ENCODE assay signal across 18 cellular contexts in the genomic region with DNA sequence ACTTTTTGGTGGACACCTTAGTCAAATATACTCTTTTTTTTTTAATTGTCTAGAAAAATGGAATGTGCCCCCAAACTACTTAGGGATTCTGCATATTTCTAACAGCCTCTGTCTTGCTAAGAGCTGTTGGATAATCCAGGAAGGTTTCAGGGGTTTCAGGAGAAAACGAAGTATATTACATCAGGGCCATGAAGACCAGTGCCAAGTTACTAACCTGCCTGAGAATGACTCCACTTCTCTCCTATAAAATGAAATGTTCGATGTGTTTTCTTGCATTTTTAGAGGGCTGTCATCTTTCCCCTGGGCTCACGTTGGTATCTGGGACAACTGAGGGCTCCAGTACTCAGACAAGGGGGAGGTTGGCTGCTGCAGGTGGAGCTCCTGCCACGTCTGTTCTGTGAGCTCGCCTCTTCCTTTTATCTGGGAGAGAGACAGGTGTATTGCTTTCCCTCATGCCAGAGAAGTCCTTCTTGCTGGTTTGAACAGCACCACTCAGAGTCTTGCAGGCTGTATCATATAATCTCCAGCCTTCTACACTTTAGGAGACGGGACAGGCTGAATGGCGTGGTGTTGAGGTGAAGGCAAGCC.
"Had no signal": no experiment of that assay in that cellular context is flagged by ENCODE, and none has a peak within 500 bp of the region (broad histone marks: within the 10 kb centered on the region; RNA-seq: fewer than 3 reads in every experiment).

No MANE protein-coding gene starts in this region.

- H3K27ac ChIP-seq: cardiac muscle cell, neutrophil, parathyroid adenoma, upper lobe of right lung, WERI-Rb-1 had no signal

- H3K36me3 ChIP-seq: cardiac muscle cell, esophagus muscularis mucosa, heart right ventricle, neutrophil, upper lobe of right lung, WERI-Rb-1 had no signal

- H3K4me1 ChIP-seq: parathyroid adenoma had no signal

- DNase-seq: activated CD4-positive, alpha-beta T cell treated with anti-CD3 and anti-CD28 coated beads, Interleukin-2, amount 50 U/mL, for 4 hours; activated gamma-delta T cell; activated T-cell treated with anti-CD3 and anti-CD28 coated beads, Interleukin-2, amount 50 U/mL, for 72 hours; amniotic stem cell; dermis blood vessel endothelial cell; effector memory CD4-positive, alpha-beta T cell; heart right ventricle; left ventricle myocardium superior; mesendoderm; natural killer cell; stimulated activated naive CD4-positive, alpha-beta T cell; WERI-Rb-1 had no signal

- ATAC-seq: heart right ventricle, left ventricle myocardium superior, upper lobe of right lung had no signal

- H3K9ac ChIP-seq: parathyroid adenoma had no signal

- H3K27me3 ChIP-seq: cardiac muscle cell, esophagus muscularis mucosa, upper lobe of right lung had no signal

- H3K9me3 ChIP-seq: esophagus muscularis mucosa, heart right ventricle, neutrophil, upper lobe of right lung had no signal

- FAIRE-seq: endothelial cell of umbilical vein had no signal

- H3K4me3 ChIP-seq: cardiac muscle cell, esophagus muscularis mucosa, heart right ventricle, upper lobe of right lung had no signal
